Comparison of ENCODE assay signal across 23 cellular contexts in genomic region chr2:188142088-188142487, GRCh38.
DNase-seq lines count a peak whose midpoint lies in the region; ATAC-seq and TF ChIP-seq lines count a peak whose summit lies in the region.
"Had no signal": no experiment of that assay in that cellular context is flagged by ENCODE, and none has a peak within 500 bp of the region (broad histone marks: within the 10 kb centered on the region; RNA-seq: fewer than 3 reads in every experiment).

No MANE protein-coding gene starts in this region.

- no peak overlapping the region for H2BK12ac ChIP-seq in trophoblast cell (ENCODE audit: low read length)

- H3K23ac ChIP-seq in trophoblast cell (ENCODE audit: low read length): no peak overlapping the region

- CTCF ChIA-PET in SK-N-SH (lab: Yijun Ruan, JAX): no interaction called here

- H3F3A ChIP-seq in SK-N-SH (replicated peaks; ENCODE audit: insufficient read depth): peaks cover 10% of the 10 kb centered on the region

- no peaks in the 10 kb centered on the region for H4K20me1 ChIP-seq in SK-N-SH (ENCODE audit: insufficient read depth)

- H2AFZ ChIP-seq in SK-N-SH (ENCODE audit: low read depth) (peak overlapping the region; percentile 71; the same call in 1 of the 2 replicates), trophoblast cell (ENCODE audit: insufficient read depth, low read length, poor library complexity) (no peak overlapping the region)

- H3K27me3 ChIP-seq in SK-N-SH (ENCODE audit: insufficient read depth): no peaks in the 10 kb centered on the region
- H3K27me3 ChIP-seq in adipocyte (replicated peaks; ENCODE audit: control insufficient read depth, insufficient read depth, low read length): no peaks in the 10 kb centered on the region
- no peaks in the 10 kb centered on the region for H3K27me3 ChIP-seq in trophoblast cell (ENCODE audit: insufficient read depth, low read length)

- no peaks in the 10 kb centered on the region for H3K9me3 ChIP-seq in SK-N-SH
- no peaks in the 10 kb centered on the region for H3K9me3 ChIP-seq in adipocyte (ENCODE audit: control insufficient read depth, low read length)
- H3K9me3 ChIP-seq in trophoblast cell (ENCODE audit: insufficient read depth, low read depth, low read length): no peaks in the 10 kb centered on the region

- H3K79me2 ChIP-seq in SK-N-SH (ENCODE audit: insufficient read depth) (no peaks in the 10 kb centered on the region), trophoblast cell (ENCODE audit: control insufficient read depth, insufficient read depth, low read length, poor library complexity) (no peaks in the 10 kb centered on the region)

- H3K4me2 ChIP-seq in SK-N-SH (no peak overlapping the region), trophoblast cell (ENCODE audit: low read length) (no peak overlapping the region)

- no peak for ATAC-seq in SK-N-SH treated with all-trans-retinoic acid at 6 μM for 48 hours
- ATAC-seq: HepG2, K562 had no signal

- POLR2A ChIA-PET in SK-N-SH (lab: Yijun Ruan, JAX): no interaction called here

- no peak overlapping the region for H4K8ac ChIP-seq in trophoblast cell (ENCODE audit: low read depth, low read length)

- H3K4me1 ChIP-seq in SK-N-SH (ENCODE audit: control insufficient read depth in 1 of 2, insufficient read depth in 2 of 2, low read depth in 1 of 2, low read length in 1 of 2) (peaks cover 0 to 11% of the 10 kb centered on the region in 2 experiments; a peak in 2 of 4 replicates), adipocyte (ENCODE audit: control insufficient read depth, insufficient read depth, low read length) (peaks cover 13% of the 10 kb centered on the region), trophoblast cell (ENCODE audit: control insufficient read depth in 1 of 2, insufficient read depth in 2 of 2, low read length in 2 of 2) (no peaks in the 10 kb centered on the region)

- peak overlapping the region; percentile 44 for H3K14ac ChIP-seq in trophoblast cell (ENCODE audit: low read length)

- DNase-seq in SK-N-SH: no peak
- no peak for DNase-seq in adipocyte (ENCODE audit: low read depth)
- peak; percentile 43 for DNase-seq in epithelial cell of esophagus (ENCODE audit: low read depth)
- no peak for DNase-seq in trophoblast cell
- DNase-seq in NCI-H2107 (lab: John Stamatoyannopoulos, UW): no peak
- DNase-seq in DMS 273 treated with DMSO at 0.1 percent for 48 hours (lab: John Stamatoyannopoulos, UW): no peak
- no peak for DNase-seq in cerebellar cortex (ENCODE audit: low spot score)
- DNase-seq: ACHN; Calu3; Kasumi-1; NCI-H1105; NCI-H1436 treated with DMSO at 0.1 percent for 48 hours; NCI-H187 treated with DMSO at 0.1 percent for 48 hours; NCI-H446; NCI-H524 treated with DMSO at 0.1 percent for 48 hours; NCI-H82; NK-92 treated with Interleukin-12 subunit alpha and Interleukin-12 subunit beta, amount 100 ng/mL, for 24 hours; RPMI8226; SHP77 had no signal

- H4K12ac ChIP-seq in trophoblast cell (ENCODE audit: low read depth, low read length): no peak overlapping the region

- no peak for TF ChIP-seq CTCF in SK-N-SH (IDR thresholded peaks at IDR 0.05)
- TF ChIP-seq CTCF in epithelial cell of esophagus (IDR thresholded peaks at IDR 0.05; ENCODE audit: insufficient read depth, low read depth, low read length, missing control alignments): no peak

- no peak overlapping the region for H3K4ac ChIP-seq in trophoblast cell (ENCODE audit: low read depth, low read length)

- peak overlapping the region; percentile 35 for H4K91ac ChIP-seq in trophoblast cell (ENCODE audit: low read depth, low read length)

- H2BK5ac ChIP-seq in trophoblast cell (ENCODE audit: low read depth, low read length, poor library complexity): no peak overlapping the region

- no peak for TF ChIP-seq RAD21 in SK-N-SH (IDR thresholded peaks at IDR 0.05; ENCODE audit: low read length)

- TF ChIP-seq EP300 in SK-N-SH (IDR thresholded peaks at IDR 0.05; ENCODE audit: borderline replicate concordance in 1 of 2, low read depth in 1 of 2, low read length in 1 of 2): no peak

- H3K18ac ChIP-seq in trophoblast cell (ENCODE audit: low read length): no peak overlapping the region

- H3K9me2 ChIP-seq in SK-N-SH: no peaks in the 10 kb centered on the region

- H3K27ac ChIP-seq in SK-N-SH (ENCODE audit: low read depth in 2 of 2, low read length in 1 of 2): peak overlapping the region; percentile 64 to 71; a peak in 3 of 4 replicates
- H3K27ac ChIP-seq in trophoblast cell (ENCODE audit: low read depth, low read length): no peak overlapping the region
- H3K27ac ChIP-seq: 22Rv1 had no signal

- H3K36me3 ChIP-seq in SK-N-SH (replicated peaks in 1 of 2; ENCODE audit: control insufficient read depth in 1 of 2, insufficient read depth in 2 of 2, low read length in 1 of 2): no peaks in the 10 kb centered on the region
- H3K36me3 ChIP-seq in adipocyte (ENCODE audit: control insufficient read depth, insufficient read depth, low read length, severe bottlenecking): no peaks in the 10 kb centered on the region
- H3K36me3 ChIP-seq in trophoblast cell (ENCODE audit: control insufficient read depth in 1 of 2, insufficient read depth in 2 of 2, low read length in 2 of 2): no peaks in the 10 kb centered on the region

- H2BK120ac ChIP-seq in trophoblast cell (ENCODE audit: insufficient read depth, low read length, poor library complexity): no peak overlapping the region

- H3K79me1 ChIP-seq in trophoblast cell (ENCODE audit: low read length): peaks cover 7% of the 10 kb centered on the region

- no peak overlapping the region for H2AK5ac ChIP-seq in trophoblast cell (ENCODE audit: low read length)

- H3K9ac ChIP-seq in SK-N-SH (no peak overlapping the region), adipocyte (ENCODE audit: low read length) (peak overlapping the region; percentile 30), trophoblast cell (ENCODE audit: low read length) (no peak overlapping the region)

- H3K4me3 ChIP-seq in SK-N-SH (ENCODE audit: low read depth in 2 of 2, low read length in 1 of 2) (no peak overlapping the region), adipocyte (ENCODE audit: low read length) (peak overlapping the region; percentile 44), epithelial cell of esophagus (ENCODE audit: low read length) (no peak overlapping the region), trophoblast cell (ENCODE audit: low read depth, low read length) (no peak overlapping the region)
- H3K4me3 ChIP-seq: K562 had no signal

TF ChIP-seq in SK-N-SH, 30 proteins besides CTCF, POLR2A, EP300 and RAD21:
- TF ChIP-seq NRF1 (IDR thresholded peaks at IDR 0.05; ENCODE audit: low read depth, low read length) (no peak), GATA2 (CRISPR knock-in tag; IDR thresholded peaks at IDR 0.05) (no peak), SIN3A (IDR thresholded peaks at IDR 0.05; ENCODE audit: borderline replicate concordance, low read depth, low read length) (no peak), JUND (IDR thresholded peaks at IDR 0.05) (no peak), POLR2AphosphoS5 (IDR thresholded peaks at IDR 0.05; ENCODE audit: low read depth, low read length) (no peak), TAF1 (IDR thresholded peaks at IDR 0.05; ENCODE audit: borderline replicate concordance, low read depth, low read length) (no peak), FOSL2 (IDR thresholded peaks at IDR 0.05; ENCODE audit: borderline replicate concordance, low read depth) (no peak), NFIC (IDR thresholded peaks at IDR 0.05; ENCODE audit: borderline replicate concordance) (no peak)

TF ChIP-seq in SK-N-SH treated with all-trans-retinoic acid at 6 μM for 48 hours, 23 proteins besides CTCF, POLR2A, EP300 and RAD21:
- TF ChIP-seq GLIS3 (CRISPR knock-in tag; IDR thresholded peaks at IDR 0.05): no peak
